7 cellular contexts compared by ENCODE assay signal in genomic region chr12:108691995-108692808, GRCh38. TPM values are rescaled to one million over a fixed set of nuclear protein-coding genes. Genes with fewer than 3 reads are reported as not detected.
DNase-seq lines count a peak whose midpoint lies in the region; ATAC-seq, FAIRE-seq and TF ChIP-seq lines count a peak whose summit lies in the region.

No MANE protein-coding gene starts in this region.

- H3K4me3 ChIP-seq in GM12865 (ENCODE audit: low read depth, low read length) (peak overlapping the region; percentile 66), GM12878 (peak overlapping the region; percentile 62; the same call in 1 of the 2 replicates), kidney (ENCODE audit: low read length in 2 of 2) (peak overlapping the region in 1 of 2 donors; percentile 44), stomach (peak overlapping the region in 2 of 4 donors; percentile 2 to 19)

- H3K9me3 ChIP-seq in GM12878 (replicated peaks; ENCODE audit: control insufficient read depth, insufficient read depth, low read length), result peaks cover 2% of the 10 kb centered on the region; the same call in 2 of the 3 replicates
- no peaks in the 10 kb centered on the region for H3K9me3 ChIP-seq in kidney (ENCODE audit: control insufficient read depth in 1 of 2, low read length in 2 of 2)
- H3K9me3 ChIP-seq in stomach, result no peaks in the 10 kb centered on the region

- ATAC-seq in HG03103 (IDR thresholded peaks at IDR 0.05; ENCODE audit: low read depth, unreplicated experiment), result peak; percentile 4
- ATAC-seq in GM12878, result peak; percentile 44

- H3K27me3 ChIP-seq in GM12878 (replicated peaks in 1 of 2; ENCODE audit: control insufficient read depth in 2 of 2, insufficient read depth in 2 of 2, low read length in 1 of 2) (no peaks in the 10 kb centered on the region), stomach (no peaks in the 10 kb centered on the region)

- in situ Hi-C loops in GM12878 (cut with MboI), result no loop called here

- RAD21 ChIA-PET in GM12878 (lab: Charles Lee; ENCODE audit: unreplicated experiment), result interaction anchor here (0.5 to 7.7 kb wide), 13 partner anchors 10 to 263 kb away, joined by 3 to 69 read pairs (median 4); no protein-coding TSS in a partner anchor

- SMC1A ChIA-PET in GM12878 (lab: Charles Lee; ENCODE audit: uncharacterized antibody, unreplicated experiment), result interaction anchor here (1.2 to 10.6 kb wide), 10 partner anchors 10 to 159 kb away, joined by 3 to 215 read pairs (median 12); no protein-coding TSS in a partner anchor

- intact Hi-C loops in GM12878 (cut with micrococcal nuclease; ENCODE audit: unreplicated experiment) (loop anchor here (2.0 kb wide), 2 partner anchors 39 to 59 kb away; partner anchors contain the start of genes CORO1C and SELPLG), kidney (cut with DNase I) (no loop called here), stomach (cut with DNase I; ENCODE audit: low total_unique reads) (no loop called here)

- WGBS in GM12878 (ENCODE audit: insufficient coverage, insufficient replicate concordance, low lambda C conversion rate, missing lambda C conversion rate), result 61% methylated on average over 9 of the region's 9 CpGs
- 24 to 36% (median 31%) methylated on average over 7 to 9 of the region's 9 CpGs for WGBS in stomach, 5 donors

- no TSS peak for BruUV-seq in GM12878 (replicated peaks; lab: Mats Ljungman, UMichigan)

- H3K9ac ChIP-seq in GM12878 (ENCODE audit: control insufficient read depth, insufficient read depth, low read length) (peak overlapping the region; percentile 80), kidney (ENCODE audit: low read length in 2 of 2) (peak overlapping the region; percentile 27 to 62)

- CTCF ChIA-PET in GM12878 (lab: Yijun Ruan, JAX), result interaction anchor here (1.2 to 3.8 kb wide), 8 partner anchors 10 to 111 kb away, joined by 4 to 38 read pairs (median 12); partner anchors contain the start of gene CORO1C

- peaks cover 92% of the 10 kb centered on the region for H3K79me2 ChIP-seq in GM12878 (ENCODE audit: control insufficient read depth, insufficient read depth, low read length)

- peak overlapping the region; percentile 74 for H3K4me2 ChIP-seq in GM12878 (ENCODE audit: control insufficient read depth, insufficient read depth)

- TF ChIP-seq POLR2A in GM12878 (IDR thresholded peaks at IDR 0.05; ENCODE audit: low read depth, low read length) (no peak; the same call in 1 of the 2 replicates), stomach (IDR thresholded peaks at IDR 0.05) (no peak)

- FAIRE-seq in GM12878 (lab: Jason Lieb, UNC) (no peak), kidney (lab: Jason Lieb, UNC) (no peak)

- peak overlapping the region; percentile 97 for H3K27ac ChIP-seq in GM12878 (ENCODE audit: control insufficient read depth, insufficient read depth)
- H3K27ac ChIP-seq in kidney (ENCODE audit: low read depth in 2 of 2, low read length in 2 of 2), result peak overlapping the region; percentile 81 to 93
- H3K27ac ChIP-seq in stomach, result peak overlapping the region; percentile 52 to 93 (median 89)

- no peak for TF ChIP-seq CTCF in GM12865 (IDR thresholded peaks at IDR 0.05; ENCODE audit: insufficient read depth, low read depth, low read length, missing control alignments)
- no peak for TF ChIP-seq CTCF in GM12878 (IDR thresholded peaks at IDR 0.05 in 2 of 3, conservative IDR thresholded peaks at IDR 0.05 in 1 of 3; ENCODE audit: control insufficient read depth in 2 of 3, extremely low read depth in 1 of 3, insufficient read depth in 1 of 3, low read depth in 3 of 3, low read length in 3 of 3)
- no peak for TF ChIP-seq CTCF in kidney (IDR thresholded peaks at IDR 0.05; ENCODE audit: borderline replicate concordance, extremely low read depth, insufficient read depth)
- no peak for TF ChIP-seq CTCF in stomach (IDR thresholded peaks at IDR 0.05)

- TF ChIP-seq EP300 in GM12878 (IDR thresholded peaks at IDR 0.05; ENCODE audit: borderline replicate concordance in 1 of 2, control insufficient read depth in 1 of 2, low read depth in 2 of 2, low read length in 2 of 2) (no peak), stomach (IDR thresholded peaks at IDR 0.05) (no peak)

- POLR2A ChIA-PET in GM12878 (lab: Charles Lee), result interaction anchor here (0.5 to 2.9 kb wide), 13 partner anchors 13 to 910 kb away, joined by 3 to 13 read pairs (median 6); partner anchors contain the start of gene ISCU

- DNase-seq in GM12865 (ENCODE audit: low read depth) (peak; percentile 51), NCI-H69 (lab: John Stamatoyannopoulos, UW) (peak; percentile 87), GM12878 (ENCODE audit: low read depth, low spot score) (no peak), kidney (no peak), stomach (no peak), amniotic stem cell (lab: John Stamatoyannopoulos, UW) (no peak)

- peaks cover 65% of the 10 kb centered on the region for H3K4me1 ChIP-seq in GM12878 (ENCODE audit: control insufficient read depth, insufficient read depth, low read length)
- peaks cover 13 to 32% of the 10 kb centered on the region in 2 donors for H3K4me1 ChIP-seq in kidney (ENCODE audit: control insufficient read depth in 1 of 2, insufficient read depth in 1 of 2, low read depth in 1 of 2, low read length in 2 of 2)
- peaks cover 32 to 91% (median 74%) of the 10 kb centered on the region in 4 donors for H3K4me1 ChIP-seq in stomach

- H2AFZ ChIP-seq in GM12878 (ENCODE audit: control insufficient read depth, low read depth, low read length), result peak overlapping the region; percentile 9; the same call in 1 of the 2 replicates

- no peak for TF ChIP-seq RAD21 in GM12878 (IDR thresholded peaks at IDR 0.05; ENCODE audit: insufficient read depth, low read depth, low read length)

- H3K36me3 ChIP-seq in GM12878 (ENCODE audit: control insufficient read depth in 2 of 2, insufficient read depth in 2 of 2, low read length in 1 of 2), result peaks cover 2 to 13% of the 10 kb centered on the region in 2 experiments; a peak in 3 of 4 replicates
- no peaks in the 10 kb centered on the region for H3K36me3 ChIP-seq in kidney (ENCODE audit: control insufficient read depth in 1 of 2, insufficient read depth in 2 of 2, low read length in 2 of 2)
- H3K36me3 ChIP-seq in stomach, result no peaks in the 10 kb centered on the region

- H4K20me1 ChIP-seq in GM12878 (ENCODE audit: control insufficient read depth, insufficient read depth), result no peaks in the 10 kb centered on the region

TF ChIP-seq in GM12878, 131 proteins besides CTCF, POLR2A, EP300 and RAD21 (continues in another document):
- TF ChIP-seq MXI1 (IDR thresholded peaks at IDR 0.05; ENCODE audit: low read depth, low read length), result no peak
- TF ChIP-seq SPI1 (IDR thresholded peaks at IDR 0.05; ENCODE audit: borderline replicate concordance, insufficient read depth, low read depth, low read length), result no peak
- TF ChIP-seq IRF3 (IDR thresholded peaks at IDR 0.05), result no peak
- no peak for TF ChIP-seq SREBF1 (IDR thresholded peaks at IDR 0.05; ENCODE audit: low read length)

RNA-seq across cellular contexts. Expression of gene CORO1C, which starts 39.1 kb away (rescaled TPM):
- 234 and 248 TPM in 2 replicates for total RNA-seq in GM12878 (2013; cell fraction: nucleolus; rRNA removed)
- total RNA-seq in GM12878 (2014; rRNA removed) (91.3 and 94.1 TPM in 2 replicates), GM12878 (2014; rRNA removed; fragmentation: Illumina TruSeq; extraction: Trizol) (158 and 164 TPM in 2 replicates), GM12878 (2021) (208 and 212 TPM in 2 replicates), kidney (104 TPM), stomach (100 to 1,000 TPM; 143 to 392 (median 188) TPM)
- polyA plus RNA-seq in GM12878 (2011; ENCODE audit: low read depth), result 59.8 TPM
- polyA plus RNA-seq in GM12878 (2011; rRNA removed) (204 and 254 TPM in 2 replicates), GM12878 (2014; fragmentation: Illumina TruSeq; extraction: Trizol) (145 and 221 TPM in 2 replicates), GM12878 (2014; fragmentation: Nextera tagmentation; extraction: Ambion mirVana) (10 to 100 TPM; 52.7 to 52.9 TPM), GM12878 (2014; rRNA removed) (152 and 178 TPM in 2 replicates), GM12878 (2016; fragmentation: Nextera tagmentation; extraction: Ambion mirVana) (100 to 1,000 TPM; 202 to 203 TPM), kidney (ENCODE audit: insufficient read depth, low read depth, low replicate concordance) (16.6 TPM), stomach (10 to 100 TPM; 27.4 to 45.4 (median 44.1) TPM)
- polyA plus RNA-seq in GM12878 (2011; cell fraction: cytosol; rRNA removed), result 168 and 182 TPM in 2 replicates
- polyA plus RNA-seq in GM12878 (2011; cell fraction: nucleus; rRNA removed), result 142 and 153 TPM in 2 replicates
- 76.4 and 96.1 TPM in 2 replicates for polyA plus RNA-seq in GM12878 (2012)
- 514 and 669 TPM in 2 replicates for polyA minus RNA-seq in GM12878 (2011; rRNA and poly(A)+ RNA removed)
- 86.2 and 126 TPM in 2 replicates for polyA minus RNA-seq in GM12878 (2011; cell fraction: cytosol; rRNA and poly(A)+ RNA removed)
- polyA minus RNA-seq in GM12878 (2011; cell fraction: nucleus; rRNA and poly(A)+ RNA removed), result 89.3 and 119 TPM in 2 replicates

RNA-seq across cellular contexts. Expression of gene SELPLG, which starts 58.5 kb away (rescaled TPM):
- 102 and 112 TPM in 2 replicates for total RNA-seq in GM12878 (2013; cell fraction: nucleolus; rRNA removed)
- total RNA-seq in GM12878 (2014; rRNA removed) (31.4 and 31.5 TPM in 2 replicates), GM12878 (2014; rRNA removed; fragmentation: Illumina TruSeq; extraction: Trizol) (15.2 and 17.0 TPM in 2 replicates), GM12878 (2021) (20.7 and 21.0 TPM in 2 replicates), kidney (14.3 TPM), stomach (1 to 10 TPM; 1.2 to 6.1 (median 2.4) TPM)
- polyA plus RNA-seq in GM12878 (2011; ENCODE audit: low read depth), result 24.8 TPM
- polyA plus RNA-seq in GM12878 (2011; rRNA removed) (10.6 and 24.1 TPM in 2 replicates), GM12878 (2014; fragmentation: Illumina TruSeq; extraction: Trizol) (8.7 and 25.8 TPM in 2 replicates), GM12878 (2014; fragmentation: Nextera tagmentation; extraction: Ambion mirVana) (1 to 10 TPM; 3.2 to 5.3 TPM), GM12878 (2014; rRNA removed) (32.3 and 33.3 TPM in 2 replicates), GM12878 (2016; fragmentation: Nextera tagmentation; extraction: Ambion mirVana) (10 to 100 TPM; 23.6 to 29.5 TPM), kidney (ENCODE audit: insufficient read depth, low read depth, low replicate concordance) (3.7 TPM), stomach (1 to 10 TPM; 1.7 to 4.1 (median 3.5) TPM)
- 39.6 and 46.7 TPM in 2 replicates for polyA plus RNA-seq in GM12878 (2011; cell fraction: cytosol; rRNA removed)
- polyA plus RNA-seq in GM12878 (2011; cell fraction: nucleus; rRNA removed), result 17.9 and 23.7 TPM in 2 replicates
- 44.5 and 45.4 TPM in 2 replicates for polyA plus RNA-seq in GM12878 (2012)
- polyA minus RNA-seq in GM12878 (2011; rRNA and poly(A)+ RNA removed), result 19.2 and 29.2 TPM in 2 replicates
- polyA minus RNA-seq in GM12878 (2011; cell fraction: cytosol; rRNA and poly(A)+ RNA removed), result 4.7 and 6.8 TPM in 2 replicates
- 4.2 and 6.7 TPM in 2 replicates for polyA minus RNA-seq in GM12878 (2011; cell fraction: nucleus; rRNA and poly(A)+ RNA removed)

Comparison
In these comparisons a context has a peak if more than half of its experiments do, and no peak if none do; other contexts are left out.
1. DNase-seq: peak in GM12865 (single experiment) and NCI-H69 (single experiment); none in GM12878 (single experiment), kidney (single experiment), stomach (single experiment) and amniotic stem cell (single experiment).
2. Peak in every context shown above with its lines, with median percentiles within 50 percentile points of each other: H3K27ac ChIP-seq.